Comparison of ENCODE assay signal across 15 cellular contexts in the genomic region with DNA sequence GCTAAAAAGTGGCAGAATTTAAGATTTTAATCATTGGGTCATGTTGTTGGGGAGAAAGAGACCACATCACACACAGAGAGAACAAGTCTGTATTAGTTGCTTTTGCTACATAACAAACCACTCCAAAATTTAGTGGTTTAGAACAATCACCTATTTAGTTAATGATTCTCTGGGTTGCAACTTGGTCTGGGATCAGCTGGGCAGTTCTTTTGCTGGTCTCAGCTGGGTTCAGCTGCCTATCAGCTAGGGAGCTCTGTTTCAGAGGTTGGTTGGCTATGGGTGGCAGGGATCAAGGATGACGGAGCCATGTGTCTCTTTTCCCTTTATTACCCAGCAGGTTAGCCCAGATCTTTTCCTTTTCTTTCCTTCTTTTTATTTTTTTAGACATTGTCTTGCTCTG. TPM values are rescaled to one million over a fixed set of nuclear protein-coding genes. Genes with fewer than 3 reads are reported as not detected.
DNase-seq lines count a peak whose midpoint lies in the region; ATAC-seq, FAIRE-seq and TF ChIP-seq lines count a peak whose summit lies in the region.
"Had no signal": no experiment of that assay in that cellular context is flagged by ENCODE, and none has a peak within 500 bp of the region (broad histone marks: within the 10 kb centered on the region; RNA-seq: fewer than 3 reads in every experiment).

No MANE protein-coding gene starts in this region.

- no peak overlapping the region for H2AFZ ChIP-seq in GM12878 (ENCODE audit: control insufficient read depth, low read depth, low read length)

- H4K20me1 ChIP-seq in GM12878 (ENCODE audit: control insufficient read depth, insufficient read depth): no peaks in the 10 kb centered on the region

- POLR2A ChIA-PET in CD8-positive, alpha-beta T cell (lab: Charles Lee): no interaction called here
- POLR2A ChIA-PET in GM12878 (lab: Charles Lee): interaction anchor here (0.8 to 1.3 kb wide), 5 partner anchors 8 to 146 kb away, joined by 3 read pairs; no protein-coding TSS in a partner anchor

- no peaks in the 10 kb centered on the region for H3K9me3 Mint-ChIP-seq in CD8-positive, alpha-beta T cell
- H3K9me3 Mint-ChIP-seq in neural crest cell: no peaks in the 10 kb centered on the region

- no TSS peak for BruUV-seq in GM12878 (replicated peaks; lab: Mats Ljungman, UMichigan)

- peaks cover 7% of the 10 kb centered on the region for H3K36me3 Mint-ChIP-seq in CD8-positive, alpha-beta T cell
- peaks cover 8% of the 10 kb centered on the region for H3K36me3 Mint-ChIP-seq in neural crest cell (ENCODE audit: low read depth)

- H3K4me3 Mint-ChIP-seq in CD8-positive, alpha-beta T cell: no peak overlapping the region
- H3K4me3 Mint-ChIP-seq in neural crest cell: peak overlapping the region; percentile 25

- H3K79me2 ChIP-seq in GM12878 (ENCODE audit: control insufficient read depth, insufficient read depth, low read length): no peaks in the 10 kb centered on the region

- RAD21 ChIA-PET in GM12878 (lab: Charles Lee; ENCODE audit: unreplicated experiment): interaction anchor here (2.0 to 3.3 kb wide), 2 partner anchors 11 to 30 kb away, joined by 10 to 18 read pairs; a partner anchor contains a TSS

- H3K4me1 ChIP-seq in CD8-positive, alpha-beta T cell (ENCODE audit: insufficient read depth, low read length): peaks cover 17% of the 10 kb centered on the region
- peaks cover 5% of the 10 kb centered on the region for H3K4me1 ChIP-seq in GM12878 (ENCODE audit: control insufficient read depth, insufficient read depth, low read length)
- H3K4me1 ChIP-seq: gastrocnemius medialis had no signal

- no peak for TF ChIP-seq RAD21 in GM12878 (IDR thresholded peaks at IDR 0.05; ENCODE audit: insufficient read depth, low read depth, low read length)

- H3K27ac Mint-ChIP-seq in CD8-positive, alpha-beta T cell: peak overlapping the region; percentile 69
- peak overlapping the region; percentile 91 for H3K27ac Mint-ChIP-seq in neural crest cell (ENCODE audit: unreplicated experiment)

- H3K27me3 Mint-ChIP-seq in CD8-positive, alpha-beta T cell (ENCODE audit: low read depth): no peaks in the 10 kb centered on the region
- no peaks in the 10 kb centered on the region for H3K27me3 Mint-ChIP-seq in neural crest cell (ENCODE audit: low read depth)

- no peak for TF ChIP-seq EP300 in GM12878 (IDR thresholded peaks at IDR 0.05; ENCODE audit: borderline replicate concordance in 1 of 2, control insufficient read depth in 1 of 2, low read depth in 2 of 2, low read length in 2 of 2)

- H3K4me1 Mint-ChIP-seq in CD8-positive, alpha-beta T cell (ENCODE audit: low read depth): peaks cover 14% of the 10 kb centered on the region
- H3K4me1 Mint-ChIP-seq in neural crest cell: peaks cover 32% of the 10 kb centered on the region

- H3K36me3 ChIP-seq in CD8-positive, alpha-beta T cell (ENCODE audit: insufficient read depth, low read length): no peaks in the 10 kb centered on the region
- H3K36me3 ChIP-seq in GM12878 (ENCODE audit: control insufficient read depth in 2 of 2, insufficient read depth in 2 of 2, low read length in 1 of 2): no peaks in the 10 kb centered on the region; a peak in 1 of 4 replicates
- H3K36me3 ChIP-seq: gastrocnemius medialis had no signal

- no peak for FAIRE-seq in GM12878 (lab: Jason Lieb, UNC)

- no peak overlapping the region for H3K4me3 ChIP-seq in CD8-positive, alpha-beta T cell (ENCODE audit: low read depth, low read length)
- H3K4me3 ChIP-seq in GM12878: no peak overlapping the region
- H3K4me3 ChIP-seq: gastrocnemius medialis, left lung had no signal

- no peak for DNase-seq in CD8-positive, alpha-beta T cell
- DNase-seq in GM12878 (ENCODE audit: low read depth, low spot score) (no peak), neural crest cell (ENCODE audit: low read depth, low spot score) (no peak), cortex of kidney (lab: John Stamatoyannopoulos, UW) (no peak), left cardiac atrium (no peak), NCI-H2227 treated with DMSO at 0.1 percent for 48 hours (lab: John Stamatoyannopoulos, UW) (no peak)
- DNase-seq: activated CD8-positive, alpha-beta memory T cell treated with anti-CD3 and anti-CD28 coated beads for 24 hours; effector CD8-positive, alpha-beta T cell; gastrocnemius medialis; KBM-7; left lung; NCI-H187 treated with DMSO at 0.1 percent for 48 hours; SW 1271 had no signal

- intact Hi-C loops in CD8-positive, alpha-beta T cell (cut with DNase I, micrococcal nuclease): no loop called here
- intact Hi-C loops in GM12878 (cut with micrococcal nuclease; ENCODE audit: unreplicated experiment) (no loop called here), left cardiac atrium (cut with DNase I) (no loop called here)

- CTCF ChIA-PET in CD8-positive, alpha-beta T cell (lab: Charles Lee): interaction anchor here (0.8 to 3.3 kb wide), 3 partner anchors 10 to 145 kb away, joined by 3 to 19 read pairs (median 12); no protein-coding TSS in a partner anchor
- CTCF ChIA-PET in GM12878 (lab: Yijun Ruan, JAX): interaction anchor here (0.9 to 4.7 kb wide), 6 partner anchors 10 to 197 kb away, joined by 3 to 52 read pairs (median 6); a partner anchor contains a TSS

- no peaks in the 10 kb centered on the region for H3K27me3 ChIP-seq in CD8-positive, alpha-beta T cell (ENCODE audit: insufficient read depth, low read length)
- no peaks in the 10 kb centered on the region for H3K27me3 ChIP-seq in GM12878 (replicated peaks in 1 of 2; ENCODE audit: control insufficient read depth in 2 of 2, insufficient read depth in 2 of 2, low read length in 1 of 2)
- H3K27me3 ChIP-seq: gastrocnemius medialis, left lung had no signal

- TF ChIP-seq POLR2A in GM12878 (IDR thresholded peaks at IDR 0.05; ENCODE audit: low read depth, low read length): no peak

- H3K9me3 ChIP-seq in CD8-positive, alpha-beta T cell (ENCODE audit: low read length): no peaks in the 10 kb centered on the region
- H3K9me3 ChIP-seq in GM12878 (replicated peaks; ENCODE audit: control insufficient read depth, insufficient read depth, low read length): no peaks in the 10 kb centered on the region
- H3K9me3 ChIP-seq: gastrocnemius medialis, left lung had no signal

- 100% methylated on average over 1 of the region's 1 CpG for WGBS in GM12878 (ENCODE audit: insufficient coverage, insufficient replicate concordance, low lambda C conversion rate, missing lambda C conversion rate)

- no peak overlapping the region; the same call in 1 of the 2 replicates for H3K4me2 ChIP-seq in GM12878 (ENCODE audit: control insufficient read depth, insufficient read depth)

- SMC1A ChIA-PET in GM12878 (lab: Charles Lee; ENCODE audit: uncharacterized antibody, unreplicated experiment): interaction anchor here (0.8 to 3.2 kb wide), 3 partner anchors 10 to 53 kb away, joined by 3 to 15 read pairs (median 14); no protein-coding TSS in a partner anchor

- H3K9ac ChIP-seq in GM12878 (ENCODE audit: control insufficient read depth, insufficient read depth, low read length): no peak overlapping the region; the same call in 1 of the 2 replicates

- TF ChIP-seq CTCF in CD8-positive, alpha-beta T cell (IDR thresholded peaks at IDR 0.05): no peak
- TF ChIP-seq CTCF in GM12878 (IDR thresholded peaks at IDR 0.05 in 2 of 3, conservative IDR thresholded peaks at IDR 0.05 in 1 of 3; ENCODE audit: control insufficient read depth in 2 of 3, extremely low read depth in 1 of 3, insufficient read depth in 1 of 3, low read depth in 3 of 3, low read length in 3 of 3): no peak
- TF ChIP-seq CTCF in neural crest cell (conservative IDR thresholded peaks at IDR 0.05): no peak

- no peak for ATAC-seq in CD8-positive, alpha-beta T cell
- ATAC-seq in HG03342 (IDR thresholded peaks at IDR 0.05; ENCODE audit: unreplicated experiment) (peak; percentile 42), GM12878 (peak; percentile 75), HG02884 (IDR thresholded peaks at IDR 0.05; ENCODE audit: unreplicated experiment) (no peak), left cardiac atrium (no peak)
- ATAC-seq: gastrocnemius medialis, left lung had no signal

- no peak overlapping the region for H3K27ac ChIP-seq in CD8-positive, alpha-beta T cell (ENCODE audit: low read depth, low read length)
- no peak overlapping the region for H3K27ac ChIP-seq in GM12878 (ENCODE audit: control insufficient read depth, insufficient read depth)
- H3K27ac ChIP-seq: gastrocnemius medialis had no signal

- in situ Hi-C loops in GM12878 (cut with MboI): no loop called here

RNA-seq across cellular contexts. Expression of a gene that starts 8.9 kb away (rescaled TPM):
- total RNA-seq in CD8-positive, alpha-beta T cell: 1 to 10 TPM; 1.1 TPM
- total RNA-seq in GM12878 (2013; cell fraction: nucleolus; rRNA removed): 0.54 and 1.9 TPM in 2 replicates
- total RNA-seq in GM12878 (2014; rRNA removed) (5.0 and 10.1 TPM in 2 replicates), GM12878 (2014; rRNA removed; fragmentation: Illumina TruSeq; extraction: Trizol) (5.9 and 6.3 TPM in 2 replicates), GM12878 (2021) (6.4 and 6.9 TPM in 2 replicates), neural crest cell (9.5 and 11.7 TPM in 2 replicates), left cardiac atrium (1 to 10 TPM; 3.2 to 4.0 TPM)
- 20.1 TPM for polyA plus RNA-seq in GM12878 (2011; ENCODE audit: low read depth)
- polyA plus RNA-seq in GM12878 (2011; rRNA removed) (0.65 and 1.0 TPM in 2 replicates), GM12878 (2014; fragmentation: Illumina TruSeq; extraction: Trizol) (12.8 and 13.7 TPM in 2 replicates), GM12878 (2014; fragmentation: Nextera tagmentation; extraction: Ambion mirVana) (10 to 100 TPM; 23.0 to 26.9 TPM), GM12878 (2014; rRNA removed) (12.2 and 12.7 TPM in 2 replicates), GM12878 (2016; fragmentation: Nextera tagmentation; extraction: Ambion mirVana) (10 to 100 TPM; 10.6 to 12.4 TPM)
- 1.3 and 1.4 TPM in 2 replicates for polyA plus RNA-seq in GM12878 (2011; cell fraction: cytosol; rRNA removed)
- 1.9 and 2.7 TPM in 2 replicates for polyA plus RNA-seq in GM12878 (2011; cell fraction: nucleus; rRNA removed)
- 10.7 and 10.8 TPM in 2 replicates for polyA plus RNA-seq in GM12878 (2012)
- 0.31 and 0.59 TPM in 2 replicates for polyA minus RNA-seq in GM12878 (2011; rRNA and poly(A)+ RNA removed)
- not detected in 2 replicates for polyA minus RNA-seq in GM12878 (2011; cell fraction: cytosol; rRNA and poly(A)+ RNA removed)
- not detected in 2 replicates for polyA minus RNA-seq in GM12878 (2011; cell fraction: nucleus; rRNA and poly(A)+ RNA removed)

RNA-seq across cellular contexts. Expression of a gene that starts 9.2 kb away (rescaled TPM):
- total RNA-seq in CD8-positive, alpha-beta T cell: 10 to 100 TPM; 19.8 to 20.7 TPM
- 22.9 and 26.0 TPM in 2 replicates for total RNA-seq in GM12878 (2013; cell fraction: nucleolus; rRNA removed)
- total RNA-seq in GM12878 (2014; rRNA removed): 39.3 and 40.1 TPM in 2 replicates
- 23.6 and 27.0 TPM in 2 replicates for total RNA-seq in GM12878 (2014; rRNA removed; fragmentation: Illumina TruSeq; extraction: Trizol)
- 30.0 and 34.8 TPM in 2 replicates for total RNA-seq in GM12878 (2021)
- polyA plus RNA-seq in GM12878 (2011; ENCODE audit: low read depth): 11.9 TPM
- polyA plus RNA-seq in GM12878 (2011; rRNA removed): 14.0 and 26.8 TPM in 2 replicates
- polyA plus RNA-seq in GM12878 (2011; cell fraction: cytosol; rRNA removed): 37.5 and 45.0 TPM in 2 replicates
- 28.0 and 40.7 TPM in 2 replicates for polyA plus RNA-seq in GM12878 (2011; cell fraction: nucleus; rRNA removed)
- polyA plus RNA-seq in GM12878 (2012): 28.6 and 29.5 TPM in 2 replicates
- polyA plus RNA-seq in GM12878 (2014; fragmentation: Illumina TruSeq; extraction: Trizol): 16.7 and 32.6 TPM in 2 replicates
- polyA plus RNA-seq in GM12878 (2014; fragmentation: Nextera tagmentation; extraction: Ambion mirVana): 1 to 10 TPM; 2.0 to 7.5 TPM
- 43.6 and 55.0 TPM in 2 replicates for polyA plus RNA-seq in GM12878 (2014; rRNA removed)
- 10 to 100 TPM; 46.9 to 51.1 TPM for polyA plus RNA-seq in GM12878 (2016; fragmentation: Nextera tagmentation; extraction: Ambion mirVana)
- polyA minus RNA-seq in GM12878 (2011; rRNA and poly(A)+ RNA removed): 24.8 and 45.7 TPM in 2 replicates
- 20.3 and 26.1 TPM in 2 replicates for polyA minus RNA-seq in GM12878 (2011; cell fraction: cytosol; rRNA and poly(A)+ RNA removed)
- 18.6 and 30.2 TPM in 2 replicates for polyA minus RNA-seq in GM12878 (2011; cell fraction: nucleus; rRNA and poly(A)+ RNA removed)
- total RNA-seq in neural crest cell: 79.4 and 82.0 TPM in 2 replicates
- total RNA-seq in left cardiac atrium: 10 to 100 TPM; 14.0 to 17.4 TPM

RNA-seq across cellular contexts. Expression of a gene that starts 11.4 kb away (rescaled TPM):
- 10 to 100 TPM; 25.5 to 26.5 TPM for total RNA-seq in CD8-positive, alpha-beta T cell
- 18.7 and 23.2 TPM in 2 replicates for total RNA-seq in GM12878 (2013; cell fraction: nucleolus; rRNA removed)
- total RNA-seq in GM12878 (2014; rRNA removed): 10.8 and 10.9 TPM in 2 replicates
- total RNA-seq in GM12878 (2014; rRNA removed; fragmentation: Illumina TruSeq; extraction: Trizol): 8.7 and 9.2 TPM in 2 replicates
- 20.8 and 21.4 TPM in 2 replicates for total RNA-seq in GM12878 (2021)
- 5.4 TPM for polyA plus RNA-seq in GM12878 (2011; ENCODE audit: low read depth)
- polyA plus RNA-seq in GM12878 (2011; rRNA removed): 9.2 and 11.3 TPM in 2 replicates
- 9.1 and 10.7 TPM in 2 replicates for polyA plus RNA-seq in GM12878 (2011; cell fraction: cytosol; rRNA removed)
- 8.2 and 11.4 TPM in 2 replicates for polyA plus RNA-seq in GM12878 (2011; cell fraction: nucleus; rRNA removed)
- polyA plus RNA-seq in GM12878 (2012): 4.3 and 5.1 TPM in 2 replicates
- 6.0 and 8.6 TPM in 2 replicates for polyA plus RNA-seq in GM12878 (2014; fragmentation: Illumina TruSeq; extraction: Trizol)
- polyA plus RNA-seq in GM12878 (2014; fragmentation: Nextera tagmentation; extraction: Ambion mirVana): 10 to 100 TPM in 1 of 2 experiments, 1 to 10 TPM in 1; 3.3 to 10.7 TPM
- polyA plus RNA-seq in GM12878 (2014; rRNA removed): 7.9 and 9.3 TPM in 2 replicates
- polyA plus RNA-seq in GM12878 (2016; fragmentation: Nextera tagmentation; extraction: Ambion mirVana): 1 to 10 TPM; 5.1 to 5.5 TPM
- 11.3 and 16.9 TPM in 2 replicates for polyA minus RNA-seq in GM12878 (2011; rRNA and poly(A)+ RNA removed)
- polyA minus RNA-seq in GM12878 (2011; cell fraction: cytosol; rRNA and poly(A)+ RNA removed): 5.4 and 5.6 TPM in 2 replicates
- 2.2 and 5.1 TPM in 2 replicates for polyA minus RNA-seq in GM12878 (2011; cell fraction: nucleus; rRNA and poly(A)+ RNA removed)
- total RNA-seq in neural crest cell: 52.9 and 53.5 TPM in 2 replicates
- total RNA-seq in left cardiac atrium: 10 to 100 TPM; 18.3 to 27.8 TPM

RNA-seq across cellular contexts. Expression of a gene that starts 11.9 kb away (rescaled TPM):
- 1 to 10 TPM; 4.9 to 5.2 TPM for total RNA-seq in CD8-positive, alpha-beta T cell
- 17.9 and 19.3 TPM in 2 replicates for total RNA-seq in GM12878 (2013; cell fraction: nucleolus; rRNA removed)
- total RNA-seq in GM12878 (2014; rRNA removed) (12.6 and 13.4 TPM in 2 replicates), GM12878 (2014; rRNA removed; fragmentation: Illumina TruSeq; extraction: Trizol) (8.6 and 9.6 TPM in 2 replicates), GM12878 (2021) (17.9 and 18.8 TPM in 2 replicates), neural crest cell (18.3 and 19.7 TPM in 2 replicates), left cardiac atrium (10 to 100 TPM; 10.7 to 12.3 TPM)
- polyA plus RNA-seq in GM12878 (2011; ENCODE audit: low read depth): 2.4 TPM
- polyA plus RNA-seq in GM12878 (2011; rRNA removed) (4.9 and 8.1 TPM in 2 replicates), GM12878 (2014; fragmentation: Illumina TruSeq; extraction: Trizol) (3.6 and 7.4 TPM in 2 replicates), GM12878 (2014; fragmentation: Nextera tagmentation; extraction: Ambion mirVana) (10 to 100 TPM; 13.2 to 15.2 TPM), GM12878 (2014; rRNA removed) (18.5 and 18.6 TPM in 2 replicates), GM12878 (2016; fragmentation: Nextera tagmentation; extraction: Ambion mirVana) (10 to 100 TPM; 29.5 to 29.8 TPM)
- 13.8 and 22.0 TPM in 2 replicates for polyA plus RNA-seq in GM12878 (2011; cell fraction: cytosol; rRNA removed)
- polyA plus RNA-seq in GM12878 (2011; cell fraction: nucleus; rRNA removed): 15.1 and 16.6 TPM in 2 replicates
- polyA plus RNA-seq in GM12878 (2012): 8.5 and 9.0 TPM in 2 replicates
- polyA minus RNA-seq in GM12878 (2011; rRNA and poly(A)+ RNA removed): 9.4 and 16.7 TPM in 2 replicates
- polyA minus RNA-seq in GM12878 (2011; cell fraction: cytosol; rRNA and poly(A)+ RNA removed): 3.5 and 4.7 TPM in 2 replicates
- polyA minus RNA-seq in GM12878 (2011; cell fraction: nucleus; rRNA and poly(A)+ RNA removed): 13.3 and 23.2 TPM in 2 replicates

RNA-seq across cellular contexts. Expression of a gene that starts 27.4 kb away (rescaled TPM):
- total RNA-seq in CD8-positive, alpha-beta T cell: under 1 TPM; 0.16 to 0.31 TPM
- total RNA-seq in GM12878 (2013; cell fraction: nucleolus; rRNA removed): 0.83 and 1.2 TPM in 2 replicates
- total RNA-seq in GM12878 (2014; rRNA removed): 0.06 and 0.11 TPM in 2 replicates
- 0.18 TPM in 2 replicates for total RNA-seq in GM12878 (2014; rRNA removed; fragmentation: Illumina TruSeq; extraction: Trizol)
- 0.08 and 0.19 TPM in 2 replicates for total RNA-seq in GM12878 (2021)
- not detected for polyA plus RNA-seq in GM12878 (2011; ENCODE audit: low read depth)
- 0.11 TPM in 1 of 2 replicates, not detected in the other for polyA plus RNA-seq in GM12878 (2011; rRNA removed)
- 0.07 and 0.10 TPM in 2 replicates for polyA plus RNA-seq in GM12878 (2011; cell fraction: cytosol; rRNA removed)
- 0.25 and 0.33 TPM in 2 replicates for polyA plus RNA-seq in GM12878 (2011; cell fraction: nucleus; rRNA removed)
- polyA plus RNA-seq in GM12878 (2012): 0.21 and 0.31 TPM in 2 replicates
- 0.16 and 0.31 TPM in 2 replicates for polyA plus RNA-seq in GM12878 (2014; fragmentation: Illumina TruSeq; extraction: Trizol)
- not detected for polyA plus RNA-seq in GM12878 (2014; fragmentation: Nextera tagmentation; extraction: Ambion mirVana)
- polyA plus RNA-seq in GM12878 (2014; rRNA removed): 0.32 and 0.43 TPM in 2 replicates
- polyA plus RNA-seq in GM12878 (2016; fragmentation: Nextera tagmentation; extraction: Ambion mirVana): under 1 TPM; 0.37 to 0.38 TPM
- 0.05 TPM in 1 of 2 replicates, not detected in the other for polyA minus RNA-seq in GM12878 (2011; rRNA and poly(A)+ RNA removed)
- not detected in 2 replicates for polyA minus RNA-seq in GM12878 (2011; cell fraction: cytosol; rRNA and poly(A)+ RNA removed)
- 0.12 and 0.29 TPM in 2 replicates for polyA minus RNA-seq in GM12878 (2011; cell fraction: nucleus; rRNA and poly(A)+ RNA removed)
- 0.41 and 0.51 TPM in 2 replicates for total RNA-seq in neural crest cell
- under 1 TPM; 0.10 to 0.18 TPM for total RNA-seq in left cardiac atrium

Comparison
In these comparisons a context has a peak if more than half of its experiments do, and no peak if none do; other contexts are left out.
1. ATAC-seq: peak in HG03342 (single experiment) and GM12878 (single experiment); none in CD8-positive, alpha-beta T cell (single experiment), HG02884 (single experiment) and left cardiac atrium (0 of 2).